Comparison of ENCODE assay signal across 19 cellular contexts in genomic region chr6:35362200-35362599, GRCh38. TPM values are rescaled to one million over a fixed set of nuclear protein-coding genes. Genes with fewer than 3 reads are reported as not detected.
DNase-seq lines count a peak whose midpoint lies in the region; ATAC-seq and TF ChIP-seq lines count a peak whose summit lies in the region.
"Had no signal": no experiment of that assay in that cellular context is flagged by ENCODE, and none has a peak within 500 bp of the region (broad histone marks: within the 10 kb centered on the region; RNA-seq: fewer than 3 reads in every experiment).

No MANE protein-coding gene starts in this region.

- H3K36me3 ChIP-seq in OCI-LY7 (ENCODE audit: insufficient read depth, low read length): peaks cover 1% of the 10 kb centered on the region; the same call in 1 of the 2 replicates
- no peaks in the 10 kb centered on the region for H3K36me3 ChIP-seq in hepatocyte (replicated peaks; ENCODE audit: insufficient read depth, low read depth)
- H3K36me3 ChIP-seq in psoas muscle (ENCODE audit: insufficient read depth in 1 of 2, low read depth in 1 of 2): peaks cover 2 to 5% of the 10 kb centered on the region in 2 donors
- H3K36me3 ChIP-seq: prostate gland had no signal

- POLR2A ChIA-PET in OCI-LY7 (lab: Charles Lee): interaction anchor here (1.6 kb wide), 1 partner anchor 13 kb away, joined by 7 read pairs; no protein-coding TSS in a partner anchor

- H4K20me1 ChIP-seq in OCI-LY7 (ENCODE audit: insufficient read depth, low read length) (no peaks in the 10 kb centered on the region), hepatocyte (ENCODE audit: insufficient read depth, poor library complexity, severe bottlenecking) (no peaks in the 10 kb centered on the region)

- peak; percentile 45 for DNase-seq in DMS 273 (lab: John Stamatoyannopoulos, UW; ENCODE audit: unreplicated experiment)
- DNase-seq in OCI-LY7 (ENCODE audit: low spot score): no peak
- no peak for DNase-seq in hepatocyte (ENCODE audit: low spot score)
- no peak for DNase-seq in psoas muscle
- no peak for DNase-seq in NCI-H2107 treated with DMSO at 0.1 percent for 48 hours (lab: John Stamatoyannopoulos, UW; ENCODE audit: unreplicated experiment)
- DNase-seq in pons (ENCODE audit: low spot score): no peak
- DNase-seq: activated CD4-positive, alpha-beta T cell treated with anti-CD3 and anti-CD28 coated beads, Interleukin-2, amount 10 ng/mL, durations not matched to agents 24 days and 14 days; activated CD8-positive, alpha-beta memory T cell treated with anti-CD3 and anti-CD28 coated beads, Interleukin-2, amount 50 U/mL, for 4 hours; amniotic stem cell; kidney glomerular epithelial cell; mammary epithelial cell; MG63; NCI-H146; stimulated activated CD4-positive, alpha-beta T cell treated with anti-CD3 and anti-CD28 coated beads, Interleukin-4, amount 100 ng/mL, for 4 hours had no signal

- H3K9me3 ChIP-seq in OCI-LY7 (ENCODE audit: low read length) (no peaks in the 10 kb centered on the region), hepatocyte (ENCODE audit: low read depth) (no peaks in the 10 kb centered on the region), psoas muscle (no peaks in the 10 kb centered on the region)
- H3K9me3 ChIP-seq: MG63, prostate gland, SJSA1 had no signal

- peak overlapping the region; percentile 44 for H3K4me2 ChIP-seq in OCI-LY7 (ENCODE audit: low read length)
- no peak overlapping the region for H3K4me2 ChIP-seq in hepatocyte

- no TSS peak for BruUV-seq in OCI-LY7 (replicated peaks; lab: Mats Ljungman, UMichigan)

- ATAC-seq in psoas muscle (no peak), HG03045 (IDR thresholded peaks at IDR 0.05; ENCODE audit: unreplicated experiment) (no peak)

- H3K9me2 ChIP-seq in OCI-LY7 (ENCODE audit: insufficient read depth, low read length): no peaks in the 10 kb centered on the region
- no peaks in the 10 kb centered on the region for H3K9me2 ChIP-seq in hepatocyte (replicated peaks; ENCODE audit: insufficient read depth)

- H3K4me1 ChIP-seq in OCI-LY7 (ENCODE audit: insufficient read depth, low read length, poor library complexity, severe bottlenecking): peaks cover 14% of the 10 kb centered on the region
- H3K4me1 ChIP-seq in hepatocyte (ENCODE audit: insufficient read depth): peaks cover 19% of the 10 kb centered on the region
- peaks cover 84% of the 10 kb centered on the region for H3K4me1 ChIP-seq in psoas muscle
- H3K4me1 ChIP-seq: prostate gland had no signal

- H3K79me2 ChIP-seq in OCI-LY7 (ENCODE audit: insufficient read depth, low read depth, low read length) (no peaks in the 10 kb centered on the region), hepatocyte (peaks cover 42% of the 10 kb centered on the region)

- CTCF ChIA-PET in OCI-LY7 (lab: Charles Lee; ENCODE audit: unreplicated experiment): interaction anchor here (0.5 kb wide), 1 partner anchor 358 kb away, joined by 3 read pairs; no protein-coding TSS in a partner anchor

- TF ChIP-seq CTCF in OCI-LY7 (conservative IDR thresholded peaks at IDR 0.05; ENCODE audit: low read length): no peak
- no peak for TF ChIP-seq CTCF in hepatocyte (IDR thresholded peaks at IDR 0.05; ENCODE audit: poor library complexity)
- TF ChIP-seq CTCF in psoas muscle (IDR thresholded peaks at IDR 0.05): no peak

- H2AFZ ChIP-seq in OCI-LY7 (ENCODE audit: low read length) (no peak overlapping the region), hepatocyte (no peak overlapping the region)

- intact Hi-C loops in OCI-LY7 (cut with micrococcal nuclease; ENCODE audit: unreplicated experiment): no loop called here
- intact Hi-C loops in psoas muscle (cut with DNase I): no loop called here

- 86% methylated on average over 2 of the region's 2 CpGs for WGBS in hepatocyte (ENCODE audit: low lambda C conversion rate, missing lambda C conversion rate)
- WGBS in psoas muscle, 3 donors: 90 to 100% (median 91%) methylated on average over 2 of the region's 2 CpGs

- H3K27ac ChIP-seq in OCI-LY7 (ENCODE audit: low read depth, low read length, poor library complexity, severe bottlenecking): no peak overlapping the region
- H3K27ac ChIP-seq in hepatocyte: peak overlapping the region; percentile 68
- peak overlapping the region; percentile 87 for H3K27ac ChIP-seq in psoas muscle
- H3K27ac ChIP-seq: HL-60, prostate gland, SJSA1 had no signal

- H3K4me3 ChIP-seq in OCI-LY7 (ENCODE audit: low read depth, low read length, poor library complexity, severe bottlenecking) (no peak overlapping the region), hepatocyte (no peak overlapping the region), psoas muscle (no peak overlapping the region)
- H3K4me3 ChIP-seq: MG63, prostate gland, SJSA1, skin epidermis had no signal

- no peaks in the 10 kb centered on the region for H3K27me3 ChIP-seq in hepatocyte
- H3K27me3 ChIP-seq in psoas muscle (ENCODE audit: insufficient read depth in 3 of 3, low read length in 2 of 3): no peaks in the 10 kb centered on the region
- H3K27me3 ChIP-seq: MG63, SJSA1 had no signal

RNA-seq across cellular contexts. Expression of gene PPARD, which starts 19.8 kb away (rescaled TPM):
- 4.6 and 6.1 TPM in 2 replicates for total RNA-seq in OCI-LY7 (2014; rRNA removed; shearing (Covaris generic))
- total RNA-seq in OCI-LY7 (2022) (11.9 and 13.1 TPM in 2 replicates), hepatocyte (7.6 and 9.1 TPM in 2 replicates), psoas muscle (10 to 100 TPM; 19.4 to 47.2 (median 38.4) TPM)
- polyA plus RNA-seq in hepatocyte (17.4 and 20.4 TPM in 2 replicates), psoas muscle (100 to 1,000 TPM in 1 of 3 donors, 10 to 100 TPM in 2; 13.5 to 187 (median 25.0) TPM)
